ENCODE assay signal across 22 cellular contexts in genomic region chr18:9658111-9658641, GRCh38. TPM values are rescaled to one million over a fixed set of nuclear protein-coding genes. Genes with fewer than 3 reads are reported as not detected.
DNase-seq lines count a peak whose midpoint lies in the region; ATAC-seq, FAIRE-seq and TF ChIP-seq lines count a peak whose summit lies in the region.
"Had no signal": no experiment of that assay in that cellular context is flagged by ENCODE, and none has a peak within 500 bp of the region (broad histone marks: within the 10 kb centered on the region; RNA-seq: fewer than 3 reads in every experiment).

No MANE protein-coding gene starts in this region.

- no peaks in the 10 kb centered on the region for H3K79me2 ChIP-seq in keratinocyte (ENCODE audit: control insufficient read depth, insufficient read depth, low read length)

- peak; percentile 38 for DNase-seq in HT-29 (ENCODE audit: low spot score)
- peak; percentile 31 for DNase-seq in T1000 (lab: John Stamatoyannopoulos, UW)
- no peak for DNase-seq in keratinocyte (ENCODE audit: low read depth, low spot score)
- DNase-seq in RPMI8226: no peak
- DNase-seq in adrenal gland: no peak
- DNase-seq: ACHN; activated CD4-positive, alpha-beta T cell treated with anti-CD3 and anti-CD28 coated beads for 36 hours; activated gamma-delta T cell treated with Interleukin-2 at 50 U/mL for 16 hours; activated naive CD8-positive, alpha-beta T cell treated with anti-CD3 and anti-CD28 coated beads, Interleukin-2, amount 50 U/mL, for 24 hours; activated T-cell treated with anti-CD3 and anti-CD28 coated beads, Interleukin-2, amount 50 U/mL, for 24 hours; COR-L47; H9; NCI-H510A; testis had no signal

- H3K36me3 ChIP-seq in keratinocyte (ENCODE audit: control insufficient read depth in 2 of 2, extremely low read depth in 1 of 2, insufficient read depth in 2 of 2, low read length in 2 of 2): no peaks in the 10 kb centered on the region
- no peaks in the 10 kb centered on the region for H3K36me3 ChIP-seq in adrenal gland (replicated peaks in 1 of 2)
- H3K36me3 ChIP-seq: BLaER1 treated with 17β-estradiol and CSF1 and Interleukin-3, amounts not matched to agents 10 nM and 100 nM; esophagus muscularis mucosa; gastroesophageal sphincter had no signal

- H3K9me1 ChIP-seq in keratinocyte (ENCODE audit: control insufficient read depth, extremely low read depth, insufficient read depth, low read length): no peaks in the 10 kb centered on the region

- WGBS in adrenal gland, 4 donors: 88 to 100% (median 96%) methylated on average over 3 to 6 of the region's 6 CpGs

- TF ChIP-seq CTCF in keratinocyte (optimal IDR thresholded peaks at IDR 0.05 in 1 of 3, IDR thresholded peaks at IDR 0.05 in 1 of 3, conservative IDR thresholded peaks at IDR 0.05 in 1 of 3; ENCODE audit: extremely low read depth in 1 of 3, insufficient read depth in 2 of 3, low read length in 3 of 3) (no peak), adrenal gland (IDR thresholded peaks at IDR 0.05) (no peak)

- dilution Hi-C loops in keratinocyte (cut with MboI; ENCODE audit: extremely low pct_ligation_motif_present, low sequenced_read_pairs): no loop called here

- H3K9ac ChIP-seq in keratinocyte (ENCODE audit: control insufficient read depth, extremely low read depth, insufficient read depth, low read length): peak overlapping the region; percentile 72
- H3K9ac ChIP-seq: BLaER1 treated with 17β-estradiol and CSF1 and Interleukin-3, amounts not matched to agents 10 nM and 100 nM had no signal

- H3K4me2 ChIP-seq in keratinocyte (ENCODE audit: control insufficient read depth, extremely low read depth, insufficient read depth, low read depth, low read length): peak overlapping the region; percentile 79
- H3K4me2 ChIP-seq: BLaER1 treated with 17β-estradiol and CSF1 and Interleukin-3, amounts not matched to agents 10 nM and 100 nM had no signal

- peak overlapping the region; percentile 98 for H3K27ac ChIP-seq in keratinocyte (ENCODE audit: control insufficient read depth, insufficient read depth, low read length)
- H3K27ac ChIP-seq in skin epidermis: peak overlapping the region in 17 of 21 experiments; percentile 21 to 74 (median 56)
- H3K27ac ChIP-seq in adrenal gland: no peak overlapping the region
- H3K27ac ChIP-seq: BLaER1 treated with 17β-estradiol and CSF1 and Interleukin-3, amounts not matched to agents 10 nM and 100 nM; esophagus muscularis mucosa; gastroesophageal sphincter; testis had no signal

- peaks cover 19% of the 10 kb centered on the region for H3K4me1 ChIP-seq in keratinocyte (ENCODE audit: control insufficient read depth, extremely low read depth, insufficient read depth, low read length)
- no peaks in the 10 kb centered on the region for H3K4me1 ChIP-seq in adrenal gland (replicated peaks in 1 of 2)
- H3K4me1 ChIP-seq: BLaER1 treated with 17β-estradiol and CSF1 and Interleukin-3, amounts not matched to agents 10 nM and 100 nM; esophagus muscularis mucosa; gastroesophageal sphincter; testis had no signal

- peak; percentile 98 for FAIRE-seq in keratinocyte (lab: Jason Lieb, UNC)
- FAIRE-seq: GM12892, islet of Langerhans had no signal

- H2AFZ ChIP-seq in keratinocyte (ENCODE audit: control insufficient read depth, low read length): peak overlapping the region; percentile 51

- no peak for ATAC-seq in HG03342 (IDR thresholded peaks at IDR 0.05; ENCODE audit: unreplicated experiment)
- no peak for ATAC-seq in GM21576 (IDR thresholded peaks at IDR 0.05; ENCODE audit: unreplicated experiment)
- ATAC-seq: activated CD4-positive, alpha-beta T cell treated with anti-CD3 and anti-CD28 coated beads for 36 hours; activated naive CD8-positive, alpha-beta T cell treated with anti-CD3 and anti-CD28 coated beads, Interleukin-2, amount 50 U/mL, for 24 hours; gastroesophageal sphincter had no signal

- no peak overlapping the region for H3K4me3 ChIP-seq in keratinocyte (ENCODE audit: control insufficient read depth in 2 of 3, extremely low read depth in 1 of 3, insufficient read depth in 2 of 3, low read depth in 1 of 3, low read length in 3 of 3)
- no peak overlapping the region for H3K4me3 ChIP-seq in skin epidermis
- H3K4me3 ChIP-seq in adrenal gland: no peak overlapping the region
- H3K4me3 ChIP-seq: BLaER1 treated with 17β-estradiol and CSF1 and Interleukin-3, amounts not matched to agents 10 nM and 100 nM; esophagus muscularis mucosa; gastroesophageal sphincter; testis had no signal

- H4K20me1 ChIP-seq in keratinocyte (ENCODE audit: control insufficient read depth, extremely low read depth, insufficient read depth, low read length): no peaks in the 10 kb centered on the region
- H4K20me1 ChIP-seq: BLaER1 treated with 17β-estradiol and CSF1 and Interleukin-3, amounts not matched to agents 10 nM and 100 nM had no signal

- no peak for TF ChIP-seq POLR2A in adrenal gland (IDR thresholded peaks at IDR 0.05)

- H3K27me3 ChIP-seq in keratinocyte (ENCODE audit: control insufficient read depth, extremely low read depth, insufficient read depth, low read length): no peaks in the 10 kb centered on the region
- no peaks in the 10 kb centered on the region for H3K27me3 ChIP-seq in adrenal gland
- H3K27me3 ChIP-seq: BLaER1 treated with 17β-estradiol and CSF1 and Interleukin-3, amounts not matched to agents 10 nM and 100 nM; esophagus muscularis mucosa; gastroesophageal sphincter; testis had no signal

- H3K9me3 ChIP-seq in keratinocyte (ENCODE audit: control insufficient read depth, low read depth, low read length): no peaks in the 10 kb centered on the region
- no peaks in the 10 kb centered on the region for H3K9me3 ChIP-seq in adrenal gland (replicated peaks in 1 of 3)
- H3K9me3 ChIP-seq: BLaER1 treated with 17β-estradiol and CSF1 and Interleukin-3, amounts not matched to agents 10 nM and 100 nM; esophagus muscularis mucosa; gastroesophageal sphincter; testis had no signal

- intact Hi-C loops in adrenal gland (cut with DNase I): no loop called here

RNA-seq across cellular contexts. Expression of gene PPP4R1, which starts 43.8 kb away (rescaled TPM):
- 43.9 and 44.1 TPM in 2 replicates for total RNA-seq in HT-29 (2014; rRNA removed; shearing (Covaris generic))
- polyA plus RNA-seq in keratinocyte (200 to 221 TPM (median 209 TPM) in 3 replicates), adrenal gland (10 to 100 TPM; 25.7 to 56.4 (median 36.1) TPM)
- 101 TPM for polyA plus RNA-seq in keratinocyte (2011; ENCODE audit: low read depth)
- polyA plus RNA-seq in keratinocyte (2011; cell fraction: cytosol; rRNA removed): 119 and 143 TPM in 2 replicates
- polyA plus RNA-seq in keratinocyte (2011; cell fraction: nucleus; rRNA removed): 275 and 293 TPM in 2 replicates
- polyA plus RNA-seq in keratinocyte (2012; ENCODE audit: low replicate concordance): 83.8 and 102 TPM in 2 replicates
- polyA minus RNA-seq in keratinocyte: 216 to 410 TPM (median 387 TPM) in 3 replicates
- 124 TPM for polyA minus RNA-seq in keratinocyte (2011; cell fraction: cytosol; rRNA and poly(A)+ RNA removed)
- 142 and 262 TPM in 2 replicates for polyA minus RNA-seq in keratinocyte (2011; cell fraction: nucleus; rRNA and poly(A)+ RNA removed)
- 100 to 1,000 TPM in 1 of 8 donors, 10 to 100 TPM in 7; 22.8 to 104 (median 66.2) TPM for total RNA-seq in adrenal gland

RNA-seq across cellular contexts. Expression of gene RAB31, which starts 49.9 kb away (rescaled TPM):
- 1.7 and 1.9 TPM in 2 replicates for total RNA-seq in HT-29 (2014; rRNA removed; shearing (Covaris generic))
- polyA plus RNA-seq in keratinocyte (40.4 to 53.9 TPM (median 47.0 TPM) in 3 replicates), adrenal gland (100 to 1,000 TPM in 1 of 3 donors, 10 to 100 TPM in 2; 46.6 to 130 (median 57.0) TPM)
- polyA plus RNA-seq in keratinocyte (2011; ENCODE audit: low read depth): 13.5 TPM
- polyA plus RNA-seq in keratinocyte (2011; cell fraction: cytosol; rRNA removed): 42.4 and 68.1 TPM in 2 replicates
- 64.7 and 66.8 TPM in 2 replicates for polyA plus RNA-seq in keratinocyte (2011; cell fraction: nucleus; rRNA removed)
- polyA plus RNA-seq in keratinocyte (2012; ENCODE audit: low replicate concordance): 22.9 and 43.5 TPM in 2 replicates
- 24.2 to 57.1 TPM (median 52.3 TPM) in 3 replicates for polyA minus RNA-seq in keratinocyte
- polyA minus RNA-seq in keratinocyte (2011; cell fraction: cytosol; rRNA and poly(A)+ RNA removed): 36.8 TPM
- polyA minus RNA-seq in keratinocyte (2011; cell fraction: nucleus; rRNA and poly(A)+ RNA removed): 14.5 and 32.2 TPM in 2 replicates
- total RNA-seq in adrenal gland: 100 to 1,000 TPM; 102 to 365 (median 161) TPM

Comparison
In these comparisons a context has a peak if more than half of its experiments do, and no peak if none do; other contexts are left out.
1. DNase-seq: peak in HT-29 (single experiment) and T1000 (single experiment); none in keratinocyte (single experiment), RPMI8226 (single experiment) and adrenal gland (0 of 7).
2. H3K27ac ChIP-seq: peak in keratinocyte (single experiment) and skin epidermis (17 of 21); none in adrenal gland (0 of 5).
3. RNA of gene RAB31, which starts 49.9 kb away (total RNA-seq): 102 to 365 TPM in adrenal gland; 1.7 to 1.9 TPM in HT-29; every median in the first group is over 10 times any median in the second.